ENCODE assay signal across 19 cellular contexts in genomic region chr1:24062221-24062620, GRCh38. TPM values are rescaled to one million over a fixed set of nuclear protein-coding genes. Genes with fewer than 3 reads are reported as not detected.
DNase-seq lines count a peak whose midpoint lies in the region; ATAC-seq, FAIRE-seq and TF ChIP-seq lines count a peak whose summit lies in the region.
"Had no signal": no experiment of that assay in that cellular context is flagged by ENCODE, and none has a peak within 500 bp of the region (broad histone marks: within the 10 kb centered on the region; RNA-seq: fewer than 3 reads in every experiment).

No MANE protein-coding gene starts in this region.

- no peak overlapping the region for H3K4me3 Mint-ChIP-seq in CD4-positive, alpha-beta memory T cell
- H3K4me3 Mint-ChIP-seq: CD8-positive, alpha-beta T cell had no signal

- TF ChIP-seq RAD21 in HepG2 (CRISPR knock-in tag; IDR thresholded peaks at IDR 0.05) (no peak), K562 (CRISPR knock-in tag; conservative IDR thresholded peaks at IDR 0.05 in 1 of 2, IDR thresholded peaks at IDR 0.05 in 1 of 2) (no peak)

- DNase-seq in HepG2 (ENCODE audit: low spot score) = no peak
- no peak for DNase-seq in right lobe of liver
- no peak for DNase-seq in K562 (ENCODE audit: extremely low read depth in 1 of 4, low spot score in 3 of 4)
- peak; percentile 17 to 37 for DNase-seq in gastrocnemius medialis
- no peak for DNase-seq in occipital lobe (lab: John Stamatoyannopoulos, UW)
- DNase-seq in mucosa of gallbladder (ENCODE audit: low spot score) = no peak
- no peak for DNase-seq in CD4-positive, alpha-beta memory T cell
- DNase-seq: C1 segment of cervical spinal cord; Caco-2; CD8-positive, alpha-beta T cell; DMS153; DND-41; GOT3 had no signal

- peaks cover 8% of the 10 kb centered on the region; the same call in 1 of the 2 replicates for H3K4me1 ChIP-seq in HepG2 (ENCODE audit: insufficient read depth, low read length)
- no peaks in the 10 kb centered on the region for H3K4me1 ChIP-seq in right lobe of liver
- no peaks in the 10 kb centered on the region for H3K4me1 ChIP-seq in K562 (replicated peaks in 1 of 2; ENCODE audit: control insufficient read depth in 2 of 2, insufficient read depth in 2 of 2, low read length in 2 of 2)
- H3K4me1 ChIP-seq in gastrocnemius medialis = peaks cover 5 to 9% of the 10 kb centered on the region in 2 donors
- H3K4me1 ChIP-seq in CD4-positive, alpha-beta memory T cell (ENCODE audit: insufficient read depth, low read length) = no peaks in the 10 kb centered on the region
- H3K4me1 ChIP-seq: Caco-2, HAP-1 had no signal

- H3K27ac ChIP-seq in HepG2 (ENCODE audit: extremely low read length, insufficient read depth, low read length) (no peak overlapping the region), right lobe of liver (no peak overlapping the region), K562 (ENCODE audit: extremely low read depth, low read depth, low read length) (no peak overlapping the region), gastrocnemius medialis (peak overlapping the region in 3 of 4 donors; percentile 12 to 57 (median 52))
- H3K27ac ChIP-seq in CD4-positive, alpha-beta memory T cell (ENCODE audit: low read depth, low read length) = no peak overlapping the region

- H3K9me3 Mint-ChIP-seq in CD4-positive, alpha-beta memory T cell = peaks cover 0 to 10% (median 4%) of the 10 kb centered on the region in 8 donors
- H3K9me3 Mint-ChIP-seq: CD8-positive, alpha-beta T cell had no signal

- TF ChIP-seq CTCF in HepG2 (CRISPR knock-in tag; IDR thresholded peaks at IDR 0.05) = no peak
- no peak for TF ChIP-seq CTCF in right lobe of liver (IDR thresholded peaks at IDR 0.05)
- TF ChIP-seq CTCF in K562 (IDR thresholded peaks at IDR 0.05 in 2 of 3, conservative IDR thresholded peaks at IDR 0.05 in 1 of 3; ENCODE audit: insufficient read depth in 2 of 3, low read depth in 1 of 3, low read length in 3 of 3) = no peak
- no peak for TF ChIP-seq CTCF in gastrocnemius medialis (IDR thresholded peaks at IDR 0.05 in 4 of 5, conservative IDR thresholded peaks at IDR 0.05 in 1 of 5)

- TF ChIP-seq EP300 in HepG2 (IDR thresholded peaks at IDR 0.05; ENCODE audit: low read depth in 2 of 2, low read length in 2 of 2) (no peak), HepG2 (CRISPR knock-in tag; IDR thresholded peaks at IDR 0.05; ENCODE audit: borderline replicate concordance) (no peak), K562 (IDR thresholded peaks at IDR 0.05; ENCODE audit: low read length) (no peak)

- H2AFZ ChIP-seq in HepG2 (ENCODE audit: low read length) (no peak overlapping the region), K562 (ENCODE audit: low read depth, low read length) (no peak overlapping the region)

- no peaks in the 10 kb centered on the region for H4K20me1 ChIP-seq in HepG2 (ENCODE audit: insufficient read depth, low read length)
- H4K20me1 ChIP-seq in K562 (replicated peaks; ENCODE audit: control insufficient read depth, insufficient read depth, low read length) = peaks cover 10% of the 10 kb centered on the region; the same call in 1 of the 2 replicates

- H3K4me2 ChIP-seq in HepG2 (ENCODE audit: low read depth, low read length) (no peak overlapping the region), K562 (ENCODE audit: insufficient read depth, low read length) (no peak overlapping the region)

- H3K9me1 ChIP-seq in K562 (ENCODE audit: control insufficient read depth, insufficient read depth, low read length) = no peaks in the 10 kb centered on the region

- ATAC-seq in HepG2 = no peak
- no peak for ATAC-seq in right lobe of liver
- no peak for ATAC-seq in K562
- peak; percentile 64 to 65 for ATAC-seq in gastrocnemius medialis
- ATAC-seq: CD8-positive, alpha-beta T cell had no signal

- CTCF ChIA-PET in HepG2 (lab: Yijun Ruan, JAX; ENCODE audit: low intra/inter-chr PET ratio, low total read pairs) = no interaction called here
- CTCF ChIA-PET in K562 (lab: Yijun Ruan, JAX; ENCODE audit: low intra/inter-chr PET ratio) = no interaction called here
- CTCF ChIA-PET in CD4-positive, alpha-beta memory T cell (lab: Charles Lee; ENCODE audit: partially characterized antibody) = no interaction called here

- H3K27me3 ChIP-seq in HepG2 (ENCODE audit: control insufficient read depth in 1 of 2, insufficient read depth in 2 of 2, low read length in 2 of 2) (no peaks in the 10 kb centered on the region), right lobe of liver (no peaks in the 10 kb centered on the region), K562 (ENCODE audit: control insufficient read depth in 2 of 2, insufficient read depth in 2 of 2, low read length in 2 of 2) (peaks cover 66 to 91% of the 10 kb centered on the region in 2 experiments), gastrocnemius medialis (no peaks in the 10 kb centered on the region)
- no peaks in the 10 kb centered on the region for H3K27me3 ChIP-seq in CD4-positive, alpha-beta memory T cell (ENCODE audit: insufficient read depth, low read length)

- H3K27me3 Mint-ChIP-seq in CD4-positive, alpha-beta memory T cell = peaks cover 0 to 5% of the 10 kb centered on the region in 2 donors

- in situ Hi-C loops in HepG2 (cut with HindIII; ENCODE audit: extremely low pct_ligation_motif_present, low pct_unique_long_range_greater_than_20kb) = no loop called here
- in situ Hi-C loops in K562 (cut with MboI) = no loop called here
- in situ Hi-C loops in gastrocnemius medialis (cut with MboI; ENCODE audit: low sequenced_read_pairs in 4 of 4) = loop anchor here in 2 of 4 donors (10.0 to 25.0 kb wide), 2 partner anchors 53 to 325 kb away; partner anchors contain the start of gene MYOM3 (in 1 of the 2)

- no peaks in the 10 kb centered on the region for H3K36me3 Mint-ChIP-seq in CD4-positive, alpha-beta memory T cell
- H3K36me3 Mint-ChIP-seq: CD8-positive, alpha-beta T cell had no signal

- TF ChIP-seq POLR2A in HepG2 (IDR thresholded peaks at IDR 0.05; ENCODE audit: insufficient read depth in 1 of 2, low read depth in 2 of 2, low read length in 2 of 2) (no peak), right lobe of liver (IDR thresholded peaks at IDR 0.05) (no peak), K562 (conservative IDR thresholded peaks at IDR 0.05) (no peak), gastrocnemius medialis (IDR thresholded peaks at IDR 0.05) (no peak)

- H3K9ac ChIP-seq in HepG2 (ENCODE audit: insufficient read depth, low read depth, low read length) = no peak overlapping the region
- no peak overlapping the region for H3K9ac ChIP-seq in K562 (ENCODE audit: insufficient read depth in 1 of 2, low read depth in 2 of 2, low read length in 2 of 2)

- intact Hi-C loops in HepG2 (cut with micrococcal nuclease; ENCODE audit: unreplicated experiment) = no loop called here
- intact Hi-C loops in right lobe of liver (cut with DNase I) = no loop called here
- intact Hi-C loops in K562 (cut with micrococcal nuclease) = no loop called here
- intact Hi-C loops in gastrocnemius medialis (cut with DNase I; ENCODE audit: low total_unique reads) = no loop called here
- intact Hi-C loops in CD4-positive, alpha-beta memory T cell (cut with micrococcal nuclease) = no loop called here

- H3K79me2 ChIP-seq in HepG2 (ENCODE audit: insufficient read depth, low read length) (no peaks in the 10 kb centered on the region), K562 (ENCODE audit: control insufficient read depth, insufficient read depth, low read length) (no peaks in the 10 kb centered on the region)

- H3K4me3 ChIP-seq in HepG2 (replicated peaks in 1 of 3; ENCODE audit: insufficient read depth in 1 of 3, low read depth in 2 of 3, low read length in 3 of 3) = no peak overlapping the region
- H3K4me3 ChIP-seq in right lobe of liver = no peak overlapping the region
- no peak overlapping the region for H3K4me3 ChIP-seq in K562
- no peak overlapping the region for H3K4me3 ChIP-seq in gastrocnemius medialis
- H3K4me3 ChIP-seq in CD4-positive, alpha-beta memory T cell (ENCODE audit: low read length in 2 of 2) = no peak overlapping the region
- H3K4me3 ChIP-seq: HAP-1 had no signal

- WGBS in HepG2 (ENCODE audit: low lambda C conversion rate) = 90% methylated on average over 2 of the region's 2 CpGs
- WGBS in right lobe of liver (ENCODE audit: insufficient coverage, low coverage, low lambda C conversion rate, missing lambda C conversion rate) = 50% methylated on average over 1 of the region's 2 CpGs
- WGBS in K562 (ENCODE audit: insufficient coverage, low coverage, missing lambda C conversion rate) = 3% methylated on average over 2 of the region's 2 CpGs

- FAIRE-seq in HepG2 (lab: Jason Lieb, UNC) (no peak), K562 (lab: Jason Lieb, UNC) (peak; percentile 46)
- FAIRE-seq: G401.6, GM12892, H54 had no signal

- H3K9me3 ChIP-seq in HepG2 (ENCODE audit: low read length) = no peaks in the 10 kb centered on the region
- H3K9me3 ChIP-seq in right lobe of liver = no peaks in the 10 kb centered on the region
- no peaks in the 10 kb centered on the region for H3K9me3 ChIP-seq in K562 (replicated peaks; ENCODE audit: control insufficient read depth, insufficient read depth, low read depth, low read length)
- no peaks in the 10 kb centered on the region for H3K9me3 ChIP-seq in gastrocnemius medialis
- no peaks in the 10 kb centered on the region for H3K9me3 ChIP-seq in CD4-positive, alpha-beta memory T cell (ENCODE audit: control insufficient read depth in 1 of 2, low read length in 2 of 2)
- H3K9me3 ChIP-seq: Caco-2, HAP-1 had no signal

- POLR2A ChIA-PET in HepG2 (lab: Yijun Ruan, JAX) (no interaction called here), K562 (lab: Yijun Ruan, JAX) (interaction anchor here (1.4 kb wide), 1 partner anchor 9 kb away, joined by 3 read pairs; no protein-coding TSS in a partner anchor)
- POLR2A ChIA-PET in CD4-positive, alpha-beta memory T cell (lab: Charles Lee; ENCODE audit: partially characterized antibody) = no interaction called here

- H3K4me1 Mint-ChIP-seq in CD4-positive, alpha-beta memory T cell = no peaks in the 10 kb centered on the region

- no peak overlapping the region for H3K27ac Mint-ChIP-seq in CD4-positive, alpha-beta memory T cell
- H3K27ac Mint-ChIP-seq: CD8-positive, alpha-beta T cell had no signal

- BruUV-seq in HepG2 (replicated peaks; lab: Mats Ljungman, UMichigan) (no TSS peak), K562 (replicated peaks; lab: Mats Ljungman, UMichigan) (no TSS peak)

- H3K36me3 ChIP-seq in HepG2 (replicated peaks in 1 of 2; ENCODE audit: control insufficient read depth in 1 of 2, insufficient read depth in 2 of 2, low read length in 2 of 2) (peaks cover 1 to 8% of the 10 kb centered on the region in 2 experiments; a peak in 2 of 5 replicates), right lobe of liver (no peaks in the 10 kb centered on the region), K562 (ENCODE audit: control insufficient read depth, insufficient read depth, low read length) (no peaks in the 10 kb centered on the region), gastrocnemius medialis (peaks cover 0 to 66% of the 10 kb centered on the region in 2 donors)
- H3K36me3 ChIP-seq in CD4-positive, alpha-beta memory T cell (ENCODE audit: insufficient read depth, low read length) = no peaks in the 10 kb centered on the region
- H3K36me3 ChIP-seq: HAP-1 had no signal

RNA-seq across cellular contexts. Expression of gene MYOM3, which starts 49.7 kb away (rescaled TPM):
- 15.3 and 16.5 TPM in 2 replicates for total RNA-seq in HepG2 (2016; rRNA removed; fragmentation: Illumina TruSeq; extraction: Trizol)
- total RNA-seq in HepG2 (2016; cell fraction: cytosol; rRNA removed; fragmentation: Illumina TruSeq; extraction: Trizol; ENCODE audit: low read depth) = 4.1 and 5.6 TPM in 2 replicates
- 13.4 and 15.6 TPM in 2 replicates for total RNA-seq in HepG2 (2016; cell fraction: insoluble cytoplasmic fraction; rRNA removed; fragmentation: Illumina TruSeq; extraction: Trizol)
- total RNA-seq in HepG2 (2016; cell fraction: membrane; rRNA removed; fragmentation: Illumina TruSeq; extraction: Trizol) = 13.7 and 13.8 TPM in 2 replicates
- total RNA-seq in HepG2 (2016; cell fraction: nucleus; rRNA removed; fragmentation: Illumina TruSeq; extraction: Trizol) = 8.9 and 12.1 TPM in 2 replicates
- 5.8 and 7.9 TPM in 2 replicates for polyA plus RNA-seq in HepG2 (2011; rRNA removed)
- 5.4 and 6.0 TPM in 2 replicates for polyA plus RNA-seq in HepG2 (2011; cell fraction: cytosol; rRNA removed)
- polyA plus RNA-seq in HepG2 (2011; cell fraction: nucleus; rRNA removed) = 11.3 and 13.5 TPM in 2 replicates
- polyA plus RNA-seq in HepG2 (2012) = 16.0 TPM in 2 replicates
- polyA plus RNA-seq in HepG2 (2016; cell fraction: cytosol; fragmentation: Illumina TruSeq; extraction: Trizol; ENCODE audit: low read depth) = 2.4 TPM in 2 replicates
- 13.0 and 14.7 TPM in 2 replicates for polyA plus RNA-seq in HepG2 (2016; cell fraction: insoluble cytoplasmic fraction; fragmentation: Illumina TruSeq; extraction: Trizol; ENCODE audit: low read depth)
- 8.0 and 8.5 TPM in 2 replicates for polyA plus RNA-seq in HepG2 (2016; cell fraction: membrane; fragmentation: Illumina TruSeq; extraction: Trizol; ENCODE audit: low read depth)
- polyA plus RNA-seq in HepG2 (2016; cell fraction: nucleus; fragmentation: Illumina TruSeq; extraction: Trizol; ENCODE audit: insufficient read depth, low read depth) = 19.4 and 21.7 TPM in 2 replicates
- polyA minus RNA-seq in HepG2 (2011; rRNA and poly(A)+ RNA removed; ENCODE audit: low replicate concordance) = 0.14 and 8.4 TPM in 2 replicates
- polyA minus RNA-seq in HepG2 (2011; cell fraction: cytosol; rRNA and poly(A)+ RNA removed) = 3.6 and 4.5 TPM in 2 replicates
- polyA minus RNA-seq in HepG2 (2011; cell fraction: nucleus; rRNA and poly(A)+ RNA removed) = 10.2 and 12.6 TPM in 2 replicates
- total RNA-seq in right lobe of liver = under 1 TPM; 0.04 to 0.37 (median 0.13) TPM
- total RNA-seq in K562 (2011; cell fraction: chromatin; rRNA removed; ENCODE audit: low replicate concordance) = 0.09 TPM in 1 of 2 replicates, not detected in the other
- not detected in 2 replicates for total RNA-seq in K562 (2011; cell fraction: nucleolus; rRNA removed)
- not detected in 2 replicates for total RNA-seq in K562 (2011; cell fraction: nucleoplasm; rRNA removed)
- not detected in 2 replicates for total RNA-seq in K562 (2014; rRNA removed)
- total RNA-seq in K562 (2014; rRNA removed; fragmentation: Illumina TruSeq; extraction: Trizol) = not detected in 2 replicates
- total RNA-seq in K562 (2015; rRNA removed; fragmentation: Illumina TruSeq; extraction: Trizol) = not detected in 2 replicates
- total RNA-seq in K562 (2021) = not detected in 2 replicates
- 0.01 TPM in 1 of 2 replicates, not detected in the other for polyA plus RNA-seq in K562 (2011; rRNA removed)
- not detected in 2 replicates for polyA plus RNA-seq in K562 (2011; cell fraction: cytosol; rRNA removed)
- polyA plus RNA-seq in K562 (2011; cell fraction: nucleus; rRNA removed) = 0.03 and 0.06 TPM in 2 replicates
- polyA plus RNA-seq in K562 (2012) = 0.06 TPM in 1 of 2 replicates, not detected in the other
- not detected in 2 replicates for polyA plus RNA-seq in K562 (2014; fragmentation: Illumina TruSeq; extraction: Trizol)
- not detected for polyA plus RNA-seq in K562 (2014; fragmentation: Nextera tagmentation; extraction: Ambion mirVana)
- not detected in 2 replicates for polyA plus RNA-seq in K562 (2014; rRNA removed)
- 0.11 TPM in 1 of 2 replicates, not detected in the other for polyA minus RNA-seq in K562 (2011; rRNA and poly(A)+ RNA removed)
- polyA minus RNA-seq in K562 (2011; cell fraction: cytosol; rRNA and poly(A)+ RNA removed) = not detected in 2 replicates
- polyA minus RNA-seq in K562 (2011; cell fraction: nucleus; rRNA and poly(A)+ RNA removed) = not detected in 2 replicates
- total RNA-seq in gastrocnemius medialis = 100 to 1,000 TPM; 114 to 266 (median 184) TPM
- under 0.01 TPM for total RNA-seq in occipital lobe
- total RNA-seq in mucosa of gallbladder = 1.7 TPM
- not detected for total RNA-seq in CD4-positive, alpha-beta memory T cell
- polyA plus RNA-seq in CD4-positive, alpha-beta memory T cell = not detected
- total RNA-seq: A673; Caco-2; CD8-positive, alpha-beta T cell had no signal
- polyA plus RNA-seq: BJ had no signal

Comparison
In these comparisons a context has a peak if more than half of its experiments do, and no peak if none do; other contexts are left out.
1. ATAC-seq: peak in gastrocnemius medialis (2 of 2); none in HepG2 (single experiment), right lobe of liver (0 of 4) and K562 (single experiment).
2. DNase-seq: peak in gastrocnemius medialis (2 of 2); none in HepG2 (single experiment), right lobe of liver (0 of 3), K562 (0 of 4), occipital lobe (single experiment), mucosa of gallbladder (single experiment) and CD4-positive, alpha-beta memory T cell (0 of 5).
3. H3K27ac ChIP-seq: peak in gastrocnemius medialis (3 of 4); none in HepG2 (single experiment), right lobe of liver (0 of 3), K562 (single experiment) and CD4-positive, alpha-beta memory T cell (single experiment).
4. RNA of gene MYOM3, which starts 49.7 kb away (total RNA-seq): 114 to 266 TPM in gastrocnemius medialis; 4.1 to 16.5 TPM in HepG2, 1.7 TPM in mucosa of gallbladder (single experiment), 0.04 to 0.37 TPM in right lobe of liver, 0.09 TPM in K562, under 0.01 TPM in occipital lobe (single experiment) and not detected in CD4-positive, alpha-beta memory T cell; every median in the first group is over 4 times any median in the second.
5. Of the 241 proteins assayed by ChIP-seq in both HepG2 and K562: peak only in HepG2: none; only in K562: ZNF24; in both: none; in neither: 240.